Comparison of ENCODE assay signal across 12 cellular contexts in the genomic region with DNA sequence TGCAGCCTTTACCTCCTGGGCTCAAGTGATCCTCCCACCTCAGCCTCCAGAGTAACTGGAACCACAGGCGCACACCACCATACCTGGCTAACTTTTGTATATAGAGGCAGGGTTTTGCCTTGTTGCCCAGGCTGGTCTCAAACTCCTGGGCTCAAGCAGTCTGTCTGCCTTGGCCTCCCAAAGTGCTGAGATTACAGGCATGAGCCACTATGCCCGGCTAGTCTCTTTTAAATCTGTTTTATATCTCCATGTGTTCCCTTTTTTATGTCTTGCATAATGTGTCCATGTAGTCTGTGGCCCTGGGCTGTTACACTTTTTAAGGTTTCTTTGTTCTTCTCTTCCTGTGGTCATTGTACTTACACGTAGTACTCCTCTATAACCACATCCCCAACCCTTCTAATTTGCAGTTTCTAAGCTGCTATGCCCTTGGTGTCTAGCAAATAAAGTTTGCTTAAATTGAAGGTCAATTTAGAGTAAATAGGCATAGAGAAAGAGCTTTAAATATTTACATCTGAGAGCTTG. TPM values are rescaled to one million over a fixed set of nuclear protein-coding genes. Genes with fewer than 3 reads are reported as not detected.
DNase-seq lines count a peak whose midpoint lies in the region; ATAC-seq and FAIRE-seq lines count a peak whose summit lies in the region.
"Had no signal": no experiment of that assay in that cellular context is flagged by ENCODE, and none has a peak within 500 bp of the region (broad histone marks: within the 10 kb centered on the region; RNA-seq: fewer than 3 reads in every experiment).

No MANE protein-coding gene starts in this region.

- no peaks in the 10 kb centered on the region for H3K27me3 Mint-ChIP-seq in activated naive CD8-positive, alpha-beta T cell treated with anti-CD3 and anti-CD28 coated beads, Interleukin-2, amount 10 ng/mL, durations not matched to agents 7 days and 5 days
- no peaks in the 10 kb centered on the region for H3K27me3 Mint-ChIP-seq in activated naive CD8-positive, alpha-beta T cell treated with anti-CD3 and anti-CD28 coated beads, Interleukin-2, amount 50 U/mL, for 24 hours
- H3K27me3 Mint-ChIP-seq in stimulated activated naive B cell treated with anti-CD40 and anti-IgM and Interleukin-4, amounts not matched to agents 10 μg/mL and 1 μg/mL and 100 μg/mL, for 72 hours, result no peaks in the 10 kb centered on the region

- peak; percentile 15 for FAIRE-seq in endometrium (lab: Jason Lieb, UNC)
- no peak for FAIRE-seq in urothelium cell line (lab: Jason Lieb, UNC)
- FAIRE-seq: A204.1, bronchial epithelial cell had no signal

- DNase-seq in activated naive CD8-positive, alpha-beta T cell treated with anti-CD3 and anti-CD28 coated beads, Interleukin-2, amount 10 ng/mL, durations not matched to agents 7 days and 5 days, result no peak
- no peak for DNase-seq in activated naive CD8-positive, alpha-beta T cell treated with anti-CD3 and anti-CD28 coated beads, Interleukin-2, amount 50 U/mL, for 24 hours
- peak; percentile 26 for DNase-seq in SIG-M5 (lab: John Stamatoyannopoulos, UW)
- DNase-seq in stimulated activated naive B cell treated with anti-CD40 and anti-IgM and Interleukin-4, amounts not matched to agents 10 μg/mL and 1 μg/mL and 100 μg/mL, for 72 hours, result no peak
- no peak for DNase-seq in activated CD4-positive, alpha-beta T cell treated with anti-CD3 and anti-CD28 coated beads, Interleukin-2, amount 50 U/mL, for 1 hour
- no peak for DNase-seq in urothelium cell line (ENCODE audit: low spot score)
- DNase-seq: head of caudate nucleus, PC-9 had no signal

- peak overlapping the region; percentile 66 for H3K27ac Mint-ChIP-seq in activated naive CD8-positive, alpha-beta T cell treated with anti-CD3 and anti-CD28 coated beads, Interleukin-2, amount 10 ng/mL, durations not matched to agents 7 days and 5 days
- H3K27ac Mint-ChIP-seq in activated naive CD8-positive, alpha-beta T cell treated with anti-CD3 and anti-CD28 coated beads, Interleukin-2, amount 50 U/mL, for 24 hours, result no peak overlapping the region
- no peak overlapping the region for H3K27ac Mint-ChIP-seq in stimulated activated naive B cell treated with anti-CD40 and anti-IgM and Interleukin-4, amounts not matched to agents 10 μg/mL and 1 μg/mL and 100 μg/mL, for 72 hours

- H3K4me3 Mint-ChIP-seq in activated naive CD8-positive, alpha-beta T cell treated with anti-CD3 and anti-CD28 coated beads, Interleukin-2, amount 10 ng/mL, durations not matched to agents 7 days and 5 days, result peak overlapping the region; percentile 25
- H3K4me3 Mint-ChIP-seq in activated naive CD8-positive, alpha-beta T cell treated with anti-CD3 and anti-CD28 coated beads, Interleukin-2, amount 50 U/mL, for 24 hours, result no peak overlapping the region
- H3K4me3 Mint-ChIP-seq in stimulated activated naive B cell treated with anti-CD40 and anti-IgM and Interleukin-4, amounts not matched to agents 10 μg/mL and 1 μg/mL and 100 μg/mL, for 72 hours, result no peak overlapping the region

- H3K36me3 Mint-ChIP-seq in activated naive CD8-positive, alpha-beta T cell treated with anti-CD3 and anti-CD28 coated beads, Interleukin-2, amount 10 ng/mL, durations not matched to agents 7 days and 5 days, result peaks cover 10% of the 10 kb centered on the region
- peaks cover 13% of the 10 kb centered on the region for H3K36me3 Mint-ChIP-seq in activated naive CD8-positive, alpha-beta T cell treated with anti-CD3 and anti-CD28 coated beads, Interleukin-2, amount 50 U/mL, for 24 hours (ENCODE audit: low read depth)
- H3K36me3 Mint-ChIP-seq in stimulated activated naive B cell treated with anti-CD40 and anti-IgM and Interleukin-4, amounts not matched to agents 10 μg/mL and 1 μg/mL and 100 μg/mL, for 72 hours, result peaks cover 3 to 22% of the 10 kb centered on the region in 2 donors

- H3K4me1 Mint-ChIP-seq in activated naive CD8-positive, alpha-beta T cell treated with anti-CD3 and anti-CD28 coated beads, Interleukin-2, amount 10 ng/mL, durations not matched to agents 7 days and 5 days, result peaks cover 21% of the 10 kb centered on the region
- H3K4me1 Mint-ChIP-seq in activated naive CD8-positive, alpha-beta T cell treated with anti-CD3 and anti-CD28 coated beads, Interleukin-2, amount 50 U/mL, for 24 hours, result peaks cover 42% of the 10 kb centered on the region
- peaks cover 8 to 51% of the 10 kb centered on the region in 2 donors for H3K4me1 Mint-ChIP-seq in stimulated activated naive B cell treated with anti-CD40 and anti-IgM and Interleukin-4, amounts not matched to agents 10 μg/mL and 1 μg/mL and 100 μg/mL, for 72 hours

- POLR2A ChIA-PET in activated naive CD8-positive, alpha-beta T cell treated with anti-CD3 and anti-CD28 coated beads, Interleukin-2, amount 10 ng/mL, durations not matched to agents 7 days and 5 days (lab: Charles Lee), result no interaction called here

- peak; percentile 90 for ATAC-seq in activated naive CD8-positive, alpha-beta T cell treated with anti-CD3 and anti-CD28 coated beads, Interleukin-2, amount 10 ng/mL, durations not matched to agents 7 days and 5 days (ENCODE audit: low read depth)
- no peak for ATAC-seq in activated naive CD8-positive, alpha-beta T cell treated with anti-CD3 and anti-CD28 coated beads, Interleukin-2, amount 50 U/mL, for 24 hours
- peak; percentile 33 to 54 for ATAC-seq in stimulated activated naive B cell treated with anti-CD40 and anti-IgM and Interleukin-4, amounts not matched to agents 10 μg/mL and 1 μg/mL and 100 μg/mL, for 72 hours (replicated peaks)
- ATAC-seq in HG02642 (IDR thresholded peaks at IDR 0.05; ENCODE audit: poor library complexity, unreplicated experiment), result no peak

- peaks cover 2% of the 10 kb centered on the region for H3K9me3 Mint-ChIP-seq in activated naive CD8-positive, alpha-beta T cell treated with anti-CD3 and anti-CD28 coated beads, Interleukin-2, amount 10 ng/mL, durations not matched to agents 7 days and 5 days
- peaks cover 6% of the 10 kb centered on the region for H3K9me3 Mint-ChIP-seq in activated naive CD8-positive, alpha-beta T cell treated with anti-CD3 and anti-CD28 coated beads, Interleukin-2, amount 50 U/mL, for 24 hours
- H3K9me3 Mint-ChIP-seq in stimulated activated naive B cell treated with anti-CD40 and anti-IgM and Interleukin-4, amounts not matched to agents 10 μg/mL and 1 μg/mL and 100 μg/mL, for 72 hours, result peaks cover 0 to 1% of the 10 kb centered on the region in 2 donors

RNA-seq across cellular contexts. Expression of a gene that starts 48.3 kb away (rescaled TPM):
- 10 to 100 TPM; 11.1 to 11.6 TPM for total RNA-seq in activated naive CD8-positive, alpha-beta T cell treated with anti-CD3 and anti-CD28 coated beads, Interleukin-2, amount 10 ng/mL, durations not matched to agents 7 days and 5 days

Comparison
In these comparisons a context has a peak if more than half of its experiments do, and no peak if none do; other contexts are left out.
1. ATAC-seq: peak in activated naive CD8-positive, alpha-beta T cell treated with anti-CD3 and anti-CD28 coated beads, Interleukin-2, amount 10 ng/mL, durations not matched to agents 7 days and 5 days (single experiment) and stimulated activated naive B cell treated with anti-CD40 and anti-IgM and Interleukin-4, amounts not matched to agents 10 μg/mL and 1 μg/mL and 100 μg/mL, for 72 hours (2 of 2); none in activated naive CD8-positive, alpha-beta T cell treated with anti-CD3 and anti-CD28 coated beads, Interleukin-2, amount 50 U/mL, for 24 hours (single experiment) and HG02642 (single experiment).